Comparison of ENCODE assay signal across 8 cellular contexts in genomic region chr6:154995241-154996162, GRCh38. TPM values are rescaled to one million over a fixed set of nuclear protein-coding genes. Genes with fewer than 3 reads are reported as not detected.
DNase-seq lines count a peak whose midpoint lies in the region; ATAC-seq and TF ChIP-seq lines count a peak whose summit lies in the region.

TIAM2 (plus strand) TSS chr6:154995315; CDS start chr6:155129224, 133,909 bp downstream.

- H3K4me1 ChIP-seq in HUES6 (ENCODE audit: control insufficient read depth, insufficient read depth, low read length) (peaks cover 20% of the 10 kb centered on the region), right cardiac atrium (ENCODE audit: control insufficient read depth, insufficient read depth, low read length) (no peaks in the 10 kb centered on the region)

- H3K27me3 Mint-ChIP-seq in activated naive CD4-positive, alpha-beta T cell treated with anti-CD3 and anti-CD28 coated beads, Interleukin-2, amount 10 ng/mL, durations not matched to agents 7 days and 5 days = peaks cover 55% of the 10 kb centered on the region

- H3K27ac Mint-ChIP-seq in activated naive CD4-positive, alpha-beta T cell treated with anti-CD3 and anti-CD28 coated beads, Interleukin-2, amount 10 ng/mL, durations not matched to agents 7 days and 5 days = peak within 1 kb of the TSS; percentile 60

- WGBS in right cardiac atrium = under 1% methylated on average over 113 of the region's 114 CpGs

- H3K4me3 Mint-ChIP-seq in activated naive CD4-positive, alpha-beta T cell treated with anti-CD3 and anti-CD28 coated beads, Interleukin-2, amount 10 ng/mL, durations not matched to agents 7 days and 5 days = peak within 1 kb of the TSS; percentile 55

- H3K36me3 ChIP-seq in HUES6 (ENCODE audit: control insufficient read depth, insufficient read depth, low read length) = no peaks in the 10 kb centered on the region

- H3K36me3 Mint-ChIP-seq in activated naive CD4-positive, alpha-beta T cell treated with anti-CD3 and anti-CD28 coated beads, Interleukin-2, amount 10 ng/mL, durations not matched to agents 7 days and 5 days = no peaks in the 10 kb centered on the region

- no peak for TF ChIP-seq CTCF in retinal pigment epithelial cell (conservative IDR thresholded peaks at IDR 0.05; ENCODE audit: low read depth, low read length)

- H3K9me3 Mint-ChIP-seq in activated naive CD4-positive, alpha-beta T cell treated with anti-CD3 and anti-CD28 coated beads, Interleukin-2, amount 10 ng/mL, durations not matched to agents 7 days and 5 days = no peaks in the 10 kb centered on the region

- intact Hi-C loops in right cardiac atrium (cut with DNase I) = no loop called here

- peak; percentile 56 for DNase-seq in Daoy (ENCODE audit: low read depth)
- DNase-seq in activated naive CD4-positive, alpha-beta T cell treated with anti-CD3 and anti-CD28 coated beads, Interleukin-2, amount 10 ng/mL, durations not matched to agents 7 days and 5 days = peak; percentile 45
- peak; percentile 46 to 68 (median 62) for DNase-seq in right cardiac atrium
- no peak for DNase-seq in retinal pigment epithelial cell (ENCODE audit: low read depth)
- DNase-seq in NOMO-1 treated with dmso at 0.1 percent for 144 hours (lab: John Stamatoyannopoulos, UW; ENCODE audit: unreplicated experiment) = no peak
- no peak for DNase-seq in SKM-1 (lab: John Stamatoyannopoulos, UW; ENCODE audit: unreplicated experiment)
- no peak for DNase-seq in amniotic stem cell (lab: John Stamatoyannopoulos, UW)

- H3K4me3 ChIP-seq in HUES6 (ENCODE audit: low read depth, low read length) = peak within 1 kb of the TSS; percentile 87
- H3K4me3 ChIP-seq in right cardiac atrium (ENCODE audit: low read length) = peak within 1 kb of the TSS; percentile 32
- H3K4me3 ChIP-seq in retinal pigment epithelial cell (ENCODE audit: low read length) = peak within 1 kb of the TSS; percentile 73

- H3K4me1 Mint-ChIP-seq in activated naive CD4-positive, alpha-beta T cell treated with anti-CD3 and anti-CD28 coated beads, Interleukin-2, amount 10 ng/mL, durations not matched to agents 7 days and 5 days = peaks cover 10% of the 10 kb centered on the region

- ATAC-seq in right cardiac atrium = peak; percentile 71 to 78

- H3K27ac ChIP-seq in HUES6 (ENCODE audit: low read depth, low read length) (0 out of 2 replicates have a peak within 1 kb of the TSS, but pooled peaks have one; percentile 9), right cardiac atrium (ENCODE audit: low read length) (no peak within 1 kb of the TSS)

- CTCF ChIA-PET in activated naive CD4-positive, alpha-beta T cell treated with anti-CD3 and anti-CD28 coated beads, Interleukin-2, amount 10 ng/mL, durations not matched to agents 7 days and 5 days (lab: Charles Lee) = no interaction called here

- H3K9me3 ChIP-seq in HUES6 (ENCODE audit: control insufficient read depth, insufficient read depth, low read depth, low read length) = no peaks in the 10 kb centered on the region
- H3K9me3 ChIP-seq in right cardiac atrium (ENCODE audit: control insufficient read depth, low read length) = no peaks in the 10 kb centered on the region

- H3K9ac ChIP-seq in HUES6 (ENCODE audit: low read length) = peak within 1 kb of the TSS; percentile 73

- peaks cover 6% of the 10 kb centered on the region; the same call in 1 of the 2 replicates for H3K27me3 ChIP-seq in HUES6 (ENCODE audit: control insufficient read depth, insufficient read depth, low read length)
- no peaks in the 10 kb centered on the region for H3K27me3 ChIP-seq in right cardiac atrium (ENCODE audit: control insufficient read depth, insufficient read depth)

RNA-seq across cellular contexts. Expression of gene TIAM2, which starts in this region (rescaled TPM):
- 16.3 and 16.9 TPM in 2 replicates for total RNA-seq in Daoy (2014; rRNA removed; shearing (Covaris generic))
- total RNA-seq in right cardiac atrium = 10 to 100 TPM in 3 of 4 donors, 1 to 10 TPM in 1; 9.2 to 13.9 (median 12.6) TPM
- polyA plus RNA-seq in right cardiac atrium = 6.6 TPM

Comparison
In these comparisons a context has a peak if more than half of its experiments do, and no peak if none do; other contexts are left out.
1. DNase-seq: peak in Daoy (single experiment), activated naive CD4-positive, alpha-beta T cell treated with anti-CD3 and anti-CD28 coated beads, Interleukin-2, amount 10 ng/mL, durations not matched to agents 7 days and 5 days (single experiment) and right cardiac atrium (3 of 3); none in retinal pigment epithelial cell (single experiment), NOMO-1 treated with dmso at 0.1 percent for 144 hours (single experiment), SKM-1 (single experiment) and amniotic stem cell (single experiment).
2. H3K4me3 ChIP-seq: peak in every context shown above with its lines; median percentile 87 in HUES6; 73 in retinal pigment epithelial cell; 32 in right cardiac atrium.